In genomic region chr5:65779643-65780042, GRCh38 we compare ENCODE assay signal across 9 cellular contexts. TPM values are rescaled to one million over a fixed set of nuclear protein-coding genes. Genes with fewer than 3 reads are reported as not detected.
DNase-seq lines count a peak whose midpoint lies in the region; ATAC-seq and TF ChIP-seq lines count a peak whose summit lies in the region.
"Had no signal": no experiment of that assay in that cellular context is flagged by ENCODE, and none has a peak within 500 bp of the region (broad histone marks: within the 10 kb centered on the region; RNA-seq: fewer than 3 reads in every experiment).

No MANE protein-coding gene starts in this region.

- H4K20me1 ChIP-seq in OCI-LY3 (ENCODE audit: insufficient read depth, low read length): no peaks in the 10 kb centered on the region

- H3K27me3 Mint-ChIP-seq in activated T-cell treated with anti-CD3 and anti-CD28 coated beads, Interleukin-2, amount 50 U/mL, for 72 hours (ENCODE audit: low read depth): no peaks in the 10 kb centered on the region
- H3K27me3 Mint-ChIP-seq in natural killer cell treated with Interleukin-12 subunit alpha and Interleukin-12 subunit beta and Interleukin-15 and Interleukin-18, amount 100 ng/mL, for 72 hours: no peaks in the 10 kb centered on the region

- H3K27me3 ChIP-seq in OCI-LY3 (ENCODE audit: low read depth, low read length) (no peaks in the 10 kb centered on the region), spleen (replicated peaks in 1 of 7) (no peaks in the 10 kb centered on the region)

- peak overlapping the region; percentile 17; the same call in 1 of the 2 replicates for H3K4me2 ChIP-seq in OCI-LY3 (ENCODE audit: low read length)

- peak overlapping the region; percentile 40 for H3K27ac Mint-ChIP-seq in activated T-cell treated with anti-CD3 and anti-CD28 coated beads, Interleukin-2, amount 50 U/mL, for 72 hours
- peak overlapping the region in 1 of 2 donors; percentile 76 for H3K27ac Mint-ChIP-seq in natural killer cell treated with Interleukin-12 subunit alpha and Interleukin-12 subunit beta and Interleukin-15 and Interleukin-18, amount 100 ng/mL, for 72 hours

- no peak overlapping the region for H3K9ac ChIP-seq in OCI-LY3 (ENCODE audit: low read length)

- ATAC-seq in activated T-cell treated with anti-CD3 and anti-CD28 coated beads, Interleukin-2, amount 50 U/mL, for 72 hours (replicated peaks in 1 of 2): peak; percentile 57 to 61
- peak; percentile 59 for ATAC-seq in GM21717 (IDR thresholded peaks at IDR 0.05; ENCODE audit: unreplicated experiment)
- peak; percentile 52 to 59 for ATAC-seq in natural killer cell treated with Interleukin-12 subunit alpha and Interleukin-12 subunit beta and Interleukin-15 and Interleukin-18, amount 100 ng/mL, for 72 hours

- H3K27ac ChIP-seq in OCI-LY3 (ENCODE audit: low read length) (no peak overlapping the region), spleen (no peak overlapping the region)

- H3K4me3 Mint-ChIP-seq in activated T-cell treated with anti-CD3 and anti-CD28 coated beads, Interleukin-2, amount 50 U/mL, for 72 hours: peak overlapping the region in 1 of 2 donors; percentile 28
- H3K4me3 Mint-ChIP-seq in natural killer cell treated with Interleukin-12 subunit alpha and Interleukin-12 subunit beta and Interleukin-15 and Interleukin-18, amount 100 ng/mL, for 72 hours: no peak overlapping the region

- H3K4me1 ChIP-seq in OCI-LY3 (ENCODE audit: low read length): peaks cover 10% of the 10 kb centered on the region
- H3K4me1 ChIP-seq in spleen: peaks cover 0 to 10% (median 0%) of the 10 kb centered on the region in 6 donors

- 16 to 40% (median 30%) methylated on average over 1 of the region's 1 CpG for WGBS in spleen, 5 donors

- H3K79me2 ChIP-seq in OCI-LY3 (ENCODE audit: low read length): no peaks in the 10 kb centered on the region

- in situ Hi-C loops in GM13977 (cut with MboI; ENCODE audit: low pct_unique_long_range_greater_than_20kb, low sequenced_read_pairs, unreplicated experiment): no loop called here

- no peak overlapping the region for H2AFZ ChIP-seq in OCI-LY3 (ENCODE audit: low read depth, low read length)

- intact Hi-C loops in spleen (cut with DNase I; ENCODE audit: low total_unique reads): no loop called here

- no peak for DNase-seq in activated T-cell treated with anti-CD3 and anti-CD28 coated beads, Interleukin-2, amount 50 U/mL, for 72 hours
- no peak for DNase-seq in activated T-cell treated with anti-CD3 and anti-CD28 coated beads, Interleukin-2, amount 50 U/mL, for 48 hours
- DNase-seq in natural killer cell treated with Interleukin-12 subunit alpha and Interleukin-12 subunit beta and Interleukin-15 and Interleukin-18, amount 100 ng/mL, for 72 hours (ENCODE audit: low spot score): no peak
- DNase-seq in GM13977 (ENCODE audit: low spot score) (no peak), spleen (no peak), EL (no peak)
- DNase-seq: NCI-H2081 treated with DMSO at 0.1 percent for 48 hours had no signal

- H3K9me3 Mint-ChIP-seq in activated T-cell treated with anti-CD3 and anti-CD28 coated beads, Interleukin-2, amount 50 U/mL, for 72 hours: peaks cover 0 to 1% of the 10 kb centered on the region in 2 donors
- no peaks in the 10 kb centered on the region for H3K9me3 Mint-ChIP-seq in natural killer cell treated with Interleukin-12 subunit alpha and Interleukin-12 subunit beta and Interleukin-15 and Interleukin-18, amount 100 ng/mL, for 72 hours

- peaks cover 1 to 18% of the 10 kb centered on the region in 2 donors for H3K36me3 Mint-ChIP-seq in activated T-cell treated with anti-CD3 and anti-CD28 coated beads, Interleukin-2, amount 50 U/mL, for 72 hours (ENCODE audit: insufficient read depth in 2 of 2)
- peaks cover 6% of the 10 kb centered on the region for H3K36me3 Mint-ChIP-seq in natural killer cell treated with Interleukin-12 subunit alpha and Interleukin-12 subunit beta and Interleukin-15 and Interleukin-18, amount 100 ng/mL, for 72 hours

- peaks cover 2% of the 10 kb centered on the region for H3K36me3 ChIP-seq in OCI-LY3 (replicated peaks; ENCODE audit: low read depth, low read length)
- peaks cover 0 to 27% (median 3%) of the 10 kb centered on the region in 6 donors for H3K36me3 ChIP-seq in spleen

- TF ChIP-seq POLR2A in spleen (IDR thresholded peaks at IDR 0.05): no peak

- TF ChIP-seq CTCF in OCI-LY3 (IDR thresholded peaks at IDR 0.05; ENCODE audit: low read depth, low read length) (no peak), GM13977 (IDR thresholded peaks at IDR 0.05; ENCODE audit: extremely low read depth, insufficient read depth, missing control alignments) (no peak), spleen (IDR thresholded peaks at IDR 0.05 in 8 of 11, conservative IDR thresholded peaks at IDR 0.05 in 3 of 11) (no peak)

- no peaks in the 10 kb centered on the region for H3K9me3 ChIP-seq in OCI-LY3 (ENCODE audit: insufficient read depth, low read length)
- no peaks in the 10 kb centered on the region for H3K9me3 ChIP-seq in spleen

- H3K4me3 ChIP-seq in OCI-LY3 (ENCODE audit: low read length) (no peak overlapping the region), spleen (no peak overlapping the region)

- peaks cover 30% of the 10 kb centered on the region for H3K4me1 Mint-ChIP-seq in activated T-cell treated with anti-CD3 and anti-CD28 coated beads, Interleukin-2, amount 50 U/mL, for 72 hours (ENCODE audit: low read depth)
- peaks cover 4 to 11% of the 10 kb centered on the region in 2 donors for H3K4me1 Mint-ChIP-seq in natural killer cell treated with Interleukin-12 subunit alpha and Interleukin-12 subunit beta and Interleukin-15 and Interleukin-18, amount 100 ng/mL, for 72 hours (ENCODE audit: low read depth in 2 of 2)

RNA-seq across cellular contexts. Expression of gene NLN, which starts 57.6 kb away (rescaled TPM):
- total RNA-seq in activated T-cell treated with anti-CD3 and anti-CD28 coated beads, Interleukin-2, amount 50 U/mL, for 72 hours: 10 to 100 TPM in 1 of 2 donors, 1 to 10 TPM in 1; 7.3 to 17.0 TPM
- 10 to 100 TPM in 1 of 2 donors, 1 to 10 TPM in 1; 8.7 to 39.4 TPM for total RNA-seq in natural killer cell treated with Interleukin-12 subunit alpha and Interleukin-12 subunit beta and Interleukin-15 and Interleukin-18, amount 100 ng/mL, for 72 hours
- 10 to 100 TPM in 4 of 7 donors, 1 to 10 TPM in 3; 7.4 to 24.8 (median 12.1) TPM for total RNA-seq in spleen
- polyA plus RNA-seq in spleen: 1 to 10 TPM; 1.3 to 3.6 (median 2.5) TPM

RNA-seq across cellular contexts. Expression of gene SGTB, which starts 57.7 kb away (rescaled TPM):
- total RNA-seq in activated T-cell treated with anti-CD3 and anti-CD28 coated beads, Interleukin-2, amount 50 U/mL, for 72 hours: 10 to 100 TPM; 28.9 to 34.6 TPM
- total RNA-seq in natural killer cell treated with Interleukin-12 subunit alpha and Interleukin-12 subunit beta and Interleukin-15 and Interleukin-18, amount 100 ng/mL, for 72 hours: 10 to 100 TPM in 1 of 2 donors, 1 to 10 TPM in 1; 4.1 to 10.1 TPM
- 10 to 100 TPM; 10.3 to 16.3 (median 14.4) TPM for total RNA-seq in spleen
- 1 to 10 TPM; 2.0 to 3.4 (median 2.7) TPM for polyA plus RNA-seq in spleen
